ENCODE assay signal across 1 cellular context in the genomic region with DNA sequence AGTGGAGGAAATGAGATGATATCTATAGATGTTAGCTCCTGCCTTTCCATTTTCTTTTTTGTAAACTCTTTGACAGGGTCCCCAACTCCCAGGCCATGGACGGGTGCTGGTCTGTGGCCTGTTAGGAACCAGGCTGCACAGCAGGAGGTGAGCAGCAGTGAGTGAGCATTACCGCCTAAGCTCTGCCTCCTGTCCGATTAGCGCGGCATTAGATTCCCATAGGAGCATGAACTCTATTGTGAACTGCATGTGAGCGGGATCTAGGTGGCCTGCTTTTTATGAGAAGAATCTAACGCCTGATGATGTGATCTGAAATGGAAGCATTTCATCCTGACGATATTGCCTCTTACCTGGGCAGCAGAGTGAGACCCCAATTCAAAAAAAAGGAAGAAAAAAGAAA.
TF ChIP-seq lines count a peak whose summit lies in the region.

No MANE protein-coding gene starts in this region.

TF ChIP-seq in HEK293, 187 proteins besides CTCF, POLR2A, EP300 and RAD21:
- TF ChIP-seq ZNF140 (tag by site-specific recombination; IDR thresholded peaks at IDR 0.05) (no peak), ZNF121 (tag by site-specific recombination; IDR thresholded peaks at IDR 0.05) (0 out of 2 replicates have a peak, but pooled peaks have one; percentile 17)
